In the genomic region with DNA sequence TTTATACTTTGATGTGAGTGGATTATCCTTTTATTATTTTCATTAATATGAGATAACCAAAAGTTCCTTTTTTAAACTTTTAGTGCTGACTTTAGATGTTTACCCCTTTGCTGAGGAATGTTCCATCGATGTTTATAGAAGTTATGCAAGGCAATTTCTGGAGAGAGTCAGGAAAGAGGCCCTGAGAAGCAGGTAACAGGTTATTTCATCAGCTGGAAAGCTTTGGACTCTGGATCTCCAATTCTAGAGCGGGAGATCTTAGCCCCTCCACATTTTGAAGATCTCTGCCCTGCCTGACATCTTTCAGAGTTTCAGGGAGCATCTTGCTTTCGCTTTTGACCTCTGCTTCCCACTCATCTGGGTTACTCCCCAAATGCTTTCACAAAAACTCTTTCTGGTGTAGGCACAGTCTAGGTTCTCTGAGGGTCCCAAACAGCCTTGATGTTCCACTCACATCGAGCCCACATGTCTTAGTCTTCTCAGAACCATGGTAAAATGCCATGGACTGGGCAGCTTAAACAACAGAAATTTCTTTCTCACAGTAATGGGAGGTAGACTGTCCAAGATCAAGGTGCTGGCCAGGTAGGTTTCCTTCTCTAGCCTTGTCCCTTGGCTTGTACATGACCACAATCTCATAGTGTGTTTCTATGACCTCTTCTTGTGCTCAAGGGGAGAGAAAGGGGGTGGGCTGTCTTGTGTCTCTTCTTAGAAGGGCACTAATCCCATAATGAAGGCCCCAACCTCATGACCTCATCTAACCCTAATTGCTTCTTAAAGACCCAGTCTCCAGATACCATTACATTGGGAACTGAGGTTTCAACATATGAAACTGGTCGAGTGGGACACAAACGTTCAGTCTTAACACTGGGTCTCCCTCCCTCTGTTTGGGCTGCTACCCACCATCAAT, we compare ENCODE assay signal across 20 cellular contexts.
"Had no signal": no experiment of that assay in that cellular context is flagged by ENCODE, and none has a peak within 500 bp of the region (broad histone marks: within the 10 kb centered on the region; RNA-seq: fewer than 3 reads in every experiment).

No MANE protein-coding gene starts in this region.

- H3K27me3 ChIP-seq: esophagus muscularis mucosa, foreskin keratinocyte, gastroesophageal sphincter, heart left ventricle, hepatocyte, testis, tibial artery had no signal

- H3K4me2 ChIP-seq: hepatocyte had no signal

- H3K9ac ChIP-seq: parathyroid adenoma had no signal

- DNase-seq: dermis blood vessel endothelial cell; effector memory CD4-positive, alpha-beta T cell; foreskin keratinocyte; heart left ventricle; kidney; natural killer cell; stimulated activated CD4-positive, alpha-beta T cell treated with anti-CD3 and anti-CD28 coated beads, Interleukin-4, amount 100 ng/mL, for 4 hours; stimulated activated naive CD8-positive, alpha-beta T cell treated with anti-CD3 and anti-CD28 coated beads, Interleukin-15, Interleukin-2, amounts not matched to agents 100 U/mL and 50 U/mL, for 24 hours; substantia nigra; testis; tibial artery had no signal

- H3K9me3 ChIP-seq: testis had no signal

- H3K4me1 ChIP-seq: esophagus muscularis mucosa, foreskin keratinocyte, gastroesophageal sphincter, parathyroid adenoma, testis had no signal

- ATAC-seq: foreskin keratinocyte; gastroesophageal sphincter; heart left ventricle; left lobe of liver; natural killer cell; sciatic nerve; stimulated activated memory B cell treated with anti-CD40 and anti-IgM and Interleukin-4, amounts not matched to agents 10 μg/mL and 1 μg/mL and 100 μg/mL, for 72 hours; stimulated activated naive CD8-positive, alpha-beta T cell treated with anti-CD3 and anti-CD28 coated beads, Interleukin-15, Interleukin-2, amounts not matched to agents 100 U/mL and 50 U/mL, for 24 hours had no signal

- H3K79me2 ChIP-seq: hepatocyte, parathyroid adenoma had no signal

- H3K36me3 ChIP-seq: esophagus muscularis mucosa, gastroesophageal sphincter, heart left ventricle, tibial artery had no signal

- H3K27ac ChIP-seq: coronary artery, esophagus muscularis mucosa, foreskin keratinocyte, gastroesophageal sphincter, heart left ventricle, hepatocyte, parathyroid adenoma, testis, tibial artery had no signal

- H3K4me3 ChIP-seq: coronary artery, esophagus muscularis mucosa, gastroesophageal sphincter, heart left ventricle, hepatocyte, lung, testis, tibial artery had no signal

- H2AFZ ChIP-seq: hepatocyte, parathyroid adenoma had no signal
